9 cellular contexts compared by ENCODE assay signal in genomic region chr2:219309278-219309677, GRCh38. TPM values are rescaled to one million over a fixed set of nuclear protein-coding genes. Genes with fewer than 3 reads are reported as not detected.
DNase-seq lines count a peak whose midpoint lies in the region; ATAC-seq and TF ChIP-seq lines count a peak whose summit lies in the region.
"Had no signal": no experiment of that assay in that cellular context is flagged by ENCODE, and none has a peak within 500 bp of the region (broad histone marks: within the 10 kb centered on the region; RNA-seq: fewer than 3 reads in every experiment).

Gene PTPRN (minus strand): TSS chr2:219309401. CDS start chr2:219309332, 69 bp downstream.

- CTCF ChIA-PET in AG04450 (lab: Charles Lee), result interaction anchor here (0.6 to 1.9 kb wide), 3 partner anchors 8 to 150 kb away, joined by 3 to 5 read pairs (median 3); no protein-coding TSS in a partner anchor

- H3K27ac ChIP-seq in AG04450 (ENCODE audit: low read depth, low read length) (peak within 1 kb of the TSS; percentile 61), HUES64 (ENCODE audit: low read depth, low read length) (no peak within 1 kb of the TSS)

- peak; percentile 37 for ATAC-seq in SK-N-SH treated with all-trans-retinoic acid at 6 μM for 48 hours
- no peak for ATAC-seq in GM21576 (IDR thresholded peaks at IDR 0.05; ENCODE audit: unreplicated experiment)
- ATAC-seq in HG02970 (IDR thresholded peaks at IDR 0.05; ENCODE audit: low FRiP score, unreplicated experiment), result no peak
- ATAC-seq: left colon had no signal

- no peak within 1 kb of the TSS for H3K9ac ChIP-seq in HUES64 (ENCODE audit: low read depth, low read length)

- no peaks in the 10 kb centered on the region for H3K36me3 ChIP-seq in HUES64 (ENCODE audit: insufficient read depth, low read length)

- H3K9me3 ChIP-seq in AG04450 (ENCODE audit: control insufficient read depth, insufficient read depth, low read length) (no peaks in the 10 kb centered on the region; the same call in 1 of the 2 replicates), HUES64 (ENCODE audit: insufficient read depth, low read depth, low read length) (no peaks in the 10 kb centered on the region), iPS-18c (ENCODE audit: control insufficient read depth, insufficient read depth, low read length) (no peaks in the 10 kb centered on the region)

- H3K27me3 ChIP-seq in AG04450 (ENCODE audit: control insufficient read depth, insufficient read depth, low read length) (no peaks in the 10 kb centered on the region), HUES64 (ENCODE audit: insufficient read depth, low read length) (peaks cover 33% of the 10 kb centered on the region)

- DNase-seq in AG04450 (ENCODE audit: low read depth, low spot score) (peak; percentile 36), NOMO-1 (lab: John Stamatoyannopoulos, UW; ENCODE audit: unreplicated experiment in 2 of 2) (no peak)
- DNase-seq in activated CD8-positive, alpha-beta memory T cell treated with anti-CD3 and anti-CD28 coated beads, Interleukin-2, amount 50 U/mL, for 48 hours, result no peak
- DNase-seq: left colon had no signal

- TF ChIP-seq CTCF in AG04450 (IDR thresholded peaks at IDR 0.05; ENCODE audit: low read depth, low read length), result no peak

- POLR2A ChIA-PET in AG04450 (lab: Yijun Ruan, JAX), result interaction anchor here (0.5 to 1.0 kb wide), 6 partner anchors 8 to 91 kb away, joined by 3 to 7 read pairs (median 3); partner anchors contain the start of gene DNPEP

- peaks cover 3% of the 10 kb centered on the region; the same call in 1 of the 2 replicates for H3K4me1 ChIP-seq in HUES64 (ENCODE audit: insufficient read depth, low read length)

- H3K4me3 ChIP-seq in AG04450 (ENCODE audit: low read depth, low read length), result peak within 1 kb of the TSS; percentile 61
- H3K4me3 ChIP-seq in HUES64 (ENCODE audit: low read length), result peak within 1 kb of the TSS; percentile 49
- H3K4me3 ChIP-seq in iPS-18c (ENCODE audit: insufficient read depth, low read depth, low read length), result peak within 1 kb of the TSS; percentile 73

- WGBS in HUES64, result 2% methylated on average over 35 of the region's 37 CpGs

TF ChIP-seq in SK-N-SH treated with all-trans-retinoic acid at 6 μM for 48 hours, 23 proteins besides CTCF, POLR2A, EP300 and RAD21:
- TF ChIP-seq ZNF565 (CRISPR knock-in tag; conservative IDR thresholded peaks at IDR 0.05; ENCODE audit: low read depth) (no peak), PPARA (CRISPR knock-in tag; IDR thresholded peaks at IDR 0.05; ENCODE audit: borderline replicate concordance) (no peak), ZFP30 (CRISPR knock-in tag; IDR thresholded peaks at IDR 0.05) (no peak), ZNF8 (CRISPR knock-in tag; IDR thresholded peaks at IDR 0.05) (no peak), SNAI2 (CRISPR knock-in tag; IDR thresholded peaks at IDR 0.05) (no peak)

RNA-seq across cellular contexts. Expression of gene PTPRN, which starts in this region (rescaled TPM):
- 11.7 and 15.1 TPM in 2 replicates for polyA plus RNA-seq in AG04450 (2011; rRNA removed)
- polyA minus RNA-seq in AG04450 (2011; rRNA and poly(A)+ RNA removed), result 19.8 and 26.2 TPM in 2 replicates
- polyA plus RNA-seq in HUES64 (2013, experiment 1 of 2), result 4.2 TPM
- polyA plus RNA-seq in HUES64 (2013, experiment 2 of 2), result 3.4 TPM
